In the genomic region with DNA sequence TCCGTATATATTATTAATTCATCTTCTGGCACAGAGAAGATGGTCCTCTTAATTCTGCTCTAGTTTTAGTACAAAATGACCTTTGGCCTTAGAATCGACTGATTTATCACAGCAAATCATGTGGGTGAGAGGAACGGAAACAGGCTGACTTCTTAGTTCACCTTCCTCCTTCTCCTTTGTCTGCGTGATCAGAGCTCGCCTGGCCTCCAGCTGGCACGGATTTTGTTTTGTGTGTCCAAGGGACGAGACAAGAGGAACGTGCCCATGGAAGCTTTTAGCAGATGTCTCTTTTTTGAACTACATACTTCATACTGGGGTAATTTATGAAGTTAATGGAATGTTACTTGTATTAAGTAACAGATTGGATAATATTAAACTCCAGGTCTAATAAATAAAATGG, we compare ENCODE assay signal across 14 cellular contexts.
A peak's percentile ranks its signal among the peaks of the same experiment; 100 is the strongest.
DNase-seq lines count a peak whose midpoint lies in the region; ATAC-seq and TF ChIP-seq lines count a peak whose summit lies in the region.
"Had no signal": no experiment of that assay in that cellular context is flagged by ENCODE, and none has a peak within 500 bp of the region (broad histone marks: within the 10 kb centered on the region; RNA-seq: fewer than 3 reads in every experiment).

No MANE protein-coding gene starts in this region.

- H3K4me3 Mint-ChIP-seq in nephron progenitor cell, result peak overlapping the region; percentile 54
- no peak overlapping the region for H3K4me3 Mint-ChIP-seq in naive thymus-derived CD8-positive, alpha-beta T cell
- H3K4me3 Mint-ChIP-seq: activated CD4-positive, alpha-beta T cell treated with anti-CD3 and anti-CD28 coated beads for 36 hours; activated T-cell treated with anti-CD3 and anti-CD28 coated beads, Interleukin-2, amount 50 U/mL, for 24 hours had no signal

- intact Hi-C loops in heart left ventricle (cut with DNase I), result no loop called here
- intact Hi-C loops in left ventricle myocardium inferior (cut with micrococcal nuclease), result no loop called here

- 48 to 61% (median 60%) methylated on average over 8 of the region's 8 CpGs for WGBS in heart left ventricle, 4 donors

- ATAC-seq in heart left ventricle (peak in 3 of 4 donors; percentile 18 to 45 (median 41)), GM19395 (IDR thresholded peaks at IDR 0.05; ENCODE audit: unreplicated experiment) (no peak)
- ATAC-seq in naive thymus-derived CD8-positive, alpha-beta T cell, result no peak
- ATAC-seq: activated CD4-positive, alpha-beta T cell treated with anti-CD3 and anti-CD28 coated beads for 36 hours had no signal

- H3K36me3 ChIP-seq in heart left ventricle (peaks cover 0 to 15% (median 0%) of the 10 kb centered on the region in 9 donors), right atrium auricular region (no peaks in the 10 kb centered on the region), left ventricle myocardium inferior (no peaks in the 10 kb centered on the region)

- no peaks in the 10 kb centered on the region for H3K27me3 Mint-ChIP-seq in nephron progenitor cell (ENCODE audit: low read depth, poor library complexity)
- H3K27me3 Mint-ChIP-seq in naive thymus-derived CD8-positive, alpha-beta T cell, result peaks cover 0 to 6% (median 2%) of the 10 kb centered on the region in 5 donors
- H3K27me3 Mint-ChIP-seq: activated T-cell treated with anti-CD3 and anti-CD28 coated beads, Interleukin-2, amount 50 U/mL, for 24 hours had no signal

- no peak for TF ChIP-seq POLR2A in heart left ventricle (IDR thresholded peaks at IDR 0.05)

- H3K4me3 ChIP-seq in heart left ventricle, result no peak overlapping the region
- no peak overlapping the region for H3K4me3 ChIP-seq in right atrium auricular region
- H3K4me3 ChIP-seq in left ventricle myocardium inferior, result no peak overlapping the region
- H3K4me3 ChIP-seq: tibial artery had no signal

- DNase-seq in heart left ventricle, result peak; percentile 27 to 66 (median 50)
- DNase-seq in right atrium auricular region (ENCODE audit: low spot score), result no peak
- peak; percentile 27 for DNase-seq in left ventricle myocardium inferior
- DNase-seq in nephron progenitor cell, result peak; percentile 23
- no peak for DNase-seq in naive thymus-derived CD8-positive, alpha-beta T cell
- no peak for DNase-seq in NCI-H2029 treated with DMSO at 0.1 percent for 48 hours (lab: John Stamatoyannopoulos, UW)
- no peak for DNase-seq in T-helper 9 cell
- DNase-seq: activated CD4-positive, alpha-beta T cell treated with anti-CD3 and anti-CD28 coated beads for 36 hours; activated T-cell treated with anti-CD3 and anti-CD28 coated beads, Interleukin-2, amount 50 U/mL, for 24 hours; DMS 273 treated with DMSO at 0.1 percent for 48 hours; NCI-H2081 had no signal

- H3K4me1 ChIP-seq in heart left ventricle (peaks cover 0 to 30% (median 0%) of the 10 kb centered on the region in 12 donors), right atrium auricular region (no peaks in the 10 kb centered on the region), left ventricle myocardium inferior (no peaks in the 10 kb centered on the region)

- H3K27ac ChIP-seq in heart left ventricle (peak overlapping the region in 2 of 12 donors; percentile 27 to 83), right atrium auricular region (no peak overlapping the region), left ventricle myocardium inferior (replicated peaks) (no peak overlapping the region)
- H3K27ac ChIP-seq: KMS-11, tibial artery had no signal

- no peaks in the 10 kb centered on the region for H3K9me3 ChIP-seq in heart left ventricle
- H3K9me3 ChIP-seq in right atrium auricular region, result no peaks in the 10 kb centered on the region
- H3K9me3 ChIP-seq in left ventricle myocardium inferior (replicated peaks), result no peaks in the 10 kb centered on the region
- H3K9me3 ChIP-seq: tibial artery had no signal

- H3K4me1 Mint-ChIP-seq in nephron progenitor cell, result peaks cover 51% of the 10 kb centered on the region
- H3K4me1 Mint-ChIP-seq in naive thymus-derived CD8-positive, alpha-beta T cell, result peaks cover 0 to 7% (median 2%) of the 10 kb centered on the region in 4 donors

- H3K27ac Mint-ChIP-seq in nephron progenitor cell, result peak overlapping the region; percentile 95
- H3K27ac Mint-ChIP-seq in naive thymus-derived CD8-positive, alpha-beta T cell, result no peak overlapping the region
- H3K27ac Mint-ChIP-seq: activated CD4-positive, alpha-beta T cell treated with anti-CD3 and anti-CD28 coated beads for 36 hours; activated T-cell treated with anti-CD3 and anti-CD28 coated beads, Interleukin-2, amount 50 U/mL, for 24 hours had no signal

- TF ChIP-seq CTCF in heart left ventricle (IDR thresholded peaks at IDR 0.05) (no peak), right atrium auricular region (IDR thresholded peaks at IDR 0.05) (no peak), left ventricle myocardium inferior (IDR thresholded peaks at IDR 0.05; ENCODE audit: borderline replicate concordance) (no peak), nephron progenitor cell (IDR thresholded peaks at IDR 0.05) (no peak)

- H3K36me3 Mint-ChIP-seq in nephron progenitor cell (ENCODE audit: low read depth), result peaks cover 54% of the 10 kb centered on the region
- no peaks in the 10 kb centered on the region for H3K36me3 Mint-ChIP-seq in naive thymus-derived CD8-positive, alpha-beta T cell

- POLR2A ChIA-PET in naive thymus-derived CD8-positive, alpha-beta T cell (lab: Charles Lee), result no interaction called here

- H3K9me3 Mint-ChIP-seq in nephron progenitor cell, result no peaks in the 10 kb centered on the region
- no peaks in the 10 kb centered on the region for H3K9me3 Mint-ChIP-seq in naive thymus-derived CD8-positive, alpha-beta T cell
- H3K9me3 Mint-ChIP-seq: activated T-cell treated with anti-CD3 and anti-CD28 coated beads, Interleukin-2, amount 50 U/mL, for 24 hours had no signal

- H3K27me3 ChIP-seq in heart left ventricle (no peaks in the 10 kb centered on the region), right atrium auricular region (no peaks in the 10 kb centered on the region), left ventricle myocardium inferior (ENCODE audit: low read depth) (no peaks in the 10 kb centered on the region)
- H3K27me3 ChIP-seq: tibial artery had no signal

Comparison
In these comparisons a context has a peak if more than half of its experiments do, and no peak if none do; other contexts are left out.
1. DNase-seq: peak in heart left ventricle (5 of 5), left ventricle myocardium inferior (single experiment) and nephron progenitor cell (single experiment); none in right atrium auricular region (single experiment), naive thymus-derived CD8-positive, alpha-beta T cell (0 of 10), NCI-H2029 treated with DMSO at 0.1 percent for 48 hours (single experiment) and T-helper 9 cell (single experiment).
2. ATAC-seq: peak in heart left ventricle (3 of 4); none in naive thymus-derived CD8-positive, alpha-beta T cell (0 of 2) and GM19395 (single experiment).